In the genomic region with DNA sequence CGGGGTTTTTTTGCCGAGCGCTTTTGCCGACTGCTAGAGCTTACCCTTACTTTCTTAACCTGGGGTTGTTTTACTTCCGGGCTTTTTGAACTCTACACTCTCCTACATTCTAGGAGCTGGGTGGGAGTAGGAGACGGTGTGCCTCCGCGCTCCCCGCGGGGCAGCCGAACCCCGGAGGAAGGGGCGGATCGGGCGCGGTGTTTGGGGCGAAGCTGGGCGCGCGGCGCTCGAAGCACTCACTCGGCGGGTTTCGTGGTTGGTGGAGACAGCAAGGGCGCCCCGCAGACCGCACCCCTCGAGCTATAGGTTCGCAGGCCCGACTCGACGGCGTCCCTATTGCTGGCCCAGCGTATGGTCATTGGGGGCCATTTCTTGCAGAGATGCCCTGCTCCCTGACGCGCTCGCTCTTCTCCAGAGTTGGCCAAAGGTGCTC, we compare ENCODE assay signal across 8 cellular contexts. TPM values are rescaled to one million over a fixed set of nuclear protein-coding genes. Genes with fewer than 3 reads are reported as not detected.
DNase-seq lines count a peak whose midpoint lies in the region; ATAC-seq and TF ChIP-seq lines count a peak whose summit lies in the region.

No MANE protein-coding gene starts in this region.

- H3K4me1 Mint-ChIP-seq in T-cell = peaks cover 21 to 27% (median 24%) of the 10 kb centered on the region in 3 donors

- H3K9ac ChIP-seq in Loucy (ENCODE audit: low read depth, low read length, poor library complexity, severe bottlenecking) (peak overlapping the region; percentile 70), smooth muscle cell (ENCODE audit: low read depth) (peak overlapping the region; percentile 93)

- peak overlapping the region; percentile 53 for H3K4me2 ChIP-seq in Loucy (ENCODE audit: low read depth, low read length, poor library complexity, severe bottlenecking)
- H3K4me2 ChIP-seq in smooth muscle cell = peak overlapping the region; percentile 87

- no peaks in the 10 kb centered on the region for H3K9me3 ChIP-seq in Loucy (ENCODE audit: insufficient read depth, low read depth, low read length)
- H3K9me3 ChIP-seq in ascending aorta = no peaks in the 10 kb centered on the region
- no peaks in the 10 kb centered on the region for H3K9me3 ChIP-seq in iPS DF 6.9 (ENCODE audit: control insufficient read depth, insufficient read depth, low read length)
- no peaks in the 10 kb centered on the region for H3K9me3 ChIP-seq in smooth muscle cell (replicated peaks; ENCODE audit: low read depth)

- H3K9me3 Mint-ChIP-seq in T-cell = peaks cover 0 to 10% (median 1%) of the 10 kb centered on the region in 3 donors

- DNase-seq in H7 (peak; percentile 87), T-cell (peak in 11 of 34 experiments; percentile 54 to 77 (median 66)), ascending aorta (ENCODE audit: low spot score in 2 of 2) (peak in 1 of 2 donors; percentile 76), iPS DF 6.9 (ENCODE audit: low read depth, low spot score) (peak; percentile 63), smooth muscle cell (lab: John Stamatoyannopoulos, UW; ENCODE audit: unreplicated experiment) (peak; percentile 70), occipital lobe (lab: John Stamatoyannopoulos, UW) (no peak)

- peak overlapping the region; percentile 93 to 97 (median 97) for H3K4me3 Mint-ChIP-seq in T-cell

- H3K36me3 Mint-ChIP-seq in T-cell = peaks cover 28% of the 10 kb centered on the region

- WGBS in iPS DF 6.9 (ENCODE audit: insufficient coverage, insufficient read length) = no CpG with 5 or more reads among the region's 38 CpGs
- WGBS in smooth muscle cell (ENCODE audit: low lambda C conversion rate) = under 1% methylated on average over 38 of the region's 38 CpGs

- H3K4me1 ChIP-seq in Loucy (ENCODE audit: insufficient read depth, low read length, poor library complexity, severe bottlenecking) (peaks cover 17% of the 10 kb centered on the region), ascending aorta (no peaks in the 10 kb centered on the region), iPS DF 6.9 (ENCODE audit: control insufficient read depth, insufficient read depth, low read length) (no peaks in the 10 kb centered on the region), smooth muscle cell (ENCODE audit: low read depth) (peaks cover 19% of the 10 kb centered on the region)

- POLR2A ChIA-PET in T-cell (lab: Charles Lee) = interaction anchor here (0.9 to 2.0 kb wide), 4 partner anchors 23 to 437 kb away, joined by 3 to 18 read pairs (median 8); a partner anchor contains a TSS

- intact Hi-C loops in ascending aorta (cut with DNase I) = loop anchor here (1.0 kb wide), 1 partner anchor 40 kb away; no protein-coding TSS in a partner anchor

- H2AFZ ChIP-seq in Loucy (ENCODE audit: low read length) (peak overlapping the region; percentile 90), smooth muscle cell (ENCODE audit: low read depth) (peak overlapping the region; percentile 95)

- ATAC-seq in T-cell (replicated peaks in 1 of 4) = peak; percentile 74 to 77 (median 76)

- H4K20me1 ChIP-seq in Loucy (ENCODE audit: insufficient read depth, low read length, poor library complexity, severe bottlenecking) = no peaks in the 10 kb centered on the region
- H4K20me1 ChIP-seq in smooth muscle cell (ENCODE audit: low read depth) = no peaks in the 10 kb centered on the region

- H3K27ac ChIP-seq in ascending aorta (peak overlapping the region; percentile 97 to 98), iPS DF 6.9 (ENCODE audit: low read length) (peak overlapping the region; percentile 9), smooth muscle cell (ENCODE audit: low read depth) (peak overlapping the region; percentile 96)

- H3F3A ChIP-seq in Loucy (ENCODE audit: low read depth) (no peaks in the 10 kb centered on the region), smooth muscle cell (ENCODE audit: low read depth) (no peaks in the 10 kb centered on the region)

- H3K36me3 ChIP-seq in H7 (replicated peaks; ENCODE audit: control insufficient read depth, insufficient read depth, low read length) (peaks cover 3% of the 10 kb centered on the region), Loucy (ENCODE audit: insufficient read depth, low read length) (no peaks in the 10 kb centered on the region; the same call in 1 of the 2 replicates), ascending aorta (peaks cover 14 to 16% of the 10 kb centered on the region in 2 donors), iPS DF 6.9 (ENCODE audit: control insufficient read depth, insufficient read depth, low read length) (peaks cover 5% of the 10 kb centered on the region; the same call in 1 of the 2 replicates), smooth muscle cell (ENCODE audit: low read depth) (peaks cover 10% of the 10 kb centered on the region)

- H3K4me3 ChIP-seq in H7 (ENCODE audit: insufficient read depth, low read depth, low read length) (peak overlapping the region; percentile 86), Loucy (ENCODE audit: low read length, poor library complexity, severe bottlenecking) (peak overlapping the region; percentile 79), ascending aorta (peak overlapping the region; percentile 90 to 95), iPS DF 6.9 (ENCODE audit: low read length) (peak overlapping the region; percentile 82), smooth muscle cell (peak overlapping the region; percentile 63)

- CTCF ChIA-PET in T-cell (lab: Charles Lee) = interaction anchor here (0.5 to 2.1 kb wide), 6 partner anchors 24 to 437 kb away, joined by 4 to 9 read pairs (median 5); a partner anchor contains a TSS

- H3K27ac Mint-ChIP-seq in T-cell = peak overlapping the region; percentile 99

- H3K27me3 ChIP-seq in H7 (ENCODE audit: control insufficient read depth, insufficient read depth, low read length) = no peaks in the 10 kb centered on the region
- peaks cover 43% of the 10 kb centered on the region for H3K27me3 ChIP-seq in Loucy (ENCODE audit: insufficient read depth, low read length, poor library complexity, severe bottlenecking)
- no peaks in the 10 kb centered on the region for H3K27me3 ChIP-seq in ascending aorta
- H3K27me3 ChIP-seq in iPS DF 6.9 (ENCODE audit: control insufficient read depth, insufficient read depth, low read length) = no peaks in the 10 kb centered on the region
- H3K27me3 ChIP-seq in smooth muscle cell (ENCODE audit: low read depth) = peaks cover 15% of the 10 kb centered on the region

- peaks cover 14 to 31% of the 10 kb centered on the region in 2 donors for H3K27me3 Mint-ChIP-seq in T-cell

- no peaks in the 10 kb centered on the region for H3K9me2 ChIP-seq in Loucy (replicated peaks; ENCODE audit: low read depth, low read length)

- TF ChIP-seq CTCF in GM12872 (IDR thresholded peaks at IDR 0.05; ENCODE audit: insufficient read depth, low read depth, low read length) = 0 out of 3 replicates have a peak, but pooled peaks have one; percentile 15
- TF ChIP-seq CTCF in Loucy (conservative IDR thresholded peaks at IDR 0.05; ENCODE audit: low read length) = no peak
- TF ChIP-seq CTCF in ascending aorta (IDR thresholded peaks at IDR 0.05) = no peak
- TF ChIP-seq CTCF in smooth muscle cell (IDR thresholded peaks at IDR 0.05; ENCODE audit: borderline replicate concordance, insufficient read depth, poor library complexity, severe bottlenecking) = no peak

- peaks cover 16% of the 10 kb centered on the region for H3K79me2 ChIP-seq in Loucy (ENCODE audit: insufficient read depth, low read length)
- H3K79me2 ChIP-seq in smooth muscle cell (ENCODE audit: low read depth) = peaks cover 18% of the 10 kb centered on the region

RNA-seq across cellular contexts. Expression of a gene that starts 0.2 kb away (rescaled TPM):
- total RNA-seq in H7 (2014; rRNA removed; shearing (Covaris generic)) = 15.3 and 20.4 TPM in 2 replicates
- total RNA-seq in T-cell (10 to 100 TPM; 17.7 to 22.8 (median 20.6) TPM), ascending aorta (7.1 TPM), smooth muscle cell (26.9 and 32.4 TPM in 2 replicates), occipital lobe (56.0 TPM)
- 9.0 and 11.9 TPM in 2 replicates for polyA plus RNA-seq in smooth muscle cell

Comparison
In these comparisons a context has a peak if more than half of its experiments do, and no peak if none do; other contexts are left out.
1. H3K27ac ChIP-seq: peak in every context shown above with its lines; median percentile 98 in ascending aorta; 96 in smooth muscle cell; 9 in iPS DF 6.9.